Comparison of ENCODE assay signal across 25 cellular contexts in the genomic region with DNA sequence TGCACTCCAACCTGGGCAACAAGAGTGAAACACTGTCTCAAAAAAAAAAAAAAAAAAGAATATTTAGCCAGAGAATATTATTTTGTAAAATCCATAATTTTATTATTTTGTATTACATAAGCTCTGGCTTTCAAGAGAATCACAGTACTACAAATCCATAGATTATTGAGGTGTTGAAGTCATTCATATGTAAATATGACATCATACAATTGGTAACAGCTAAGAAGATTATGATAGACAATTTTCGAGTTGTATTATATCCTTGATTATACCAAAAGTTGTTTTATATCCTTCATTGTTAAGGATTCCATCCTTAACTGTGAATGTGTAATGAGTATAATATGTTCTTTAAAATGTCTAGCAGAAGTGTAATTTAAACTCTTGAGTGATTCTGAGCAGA. TPM values are rescaled to one million over a fixed set of nuclear protein-coding genes. Genes with fewer than 3 reads are reported as not detected.
DNase-seq lines count a peak whose midpoint lies in the region; ATAC-seq, FAIRE-seq and TF ChIP-seq lines count a peak whose summit lies in the region.
"Had no signal": no experiment of that assay in that cellular context is flagged by ENCODE, and none has a peak within 500 bp of the region (broad histone marks: within the 10 kb centered on the region; RNA-seq: fewer than 3 reads in every experiment).

No MANE protein-coding gene starts in this region.

- TF ChIP-seq POLR2A in A549 (IDR thresholded peaks at IDR 0.05; ENCODE audit: low read length) (no peak), K562 (conservative IDR thresholded peaks at IDR 0.05) (no peak)

- peak overlapping the region; percentile 22 for H3K27ac ChIP-seq in cardiac muscle cell
- no peak overlapping the region for H3K27ac ChIP-seq in A549
- H3K27ac ChIP-seq in K562 (ENCODE audit: extremely low read depth, low read depth, low read length) = no peak overlapping the region
- H3K27ac ChIP-seq: 22Rv1; BLaER1 treated with 17β-estradiol and CSF1 and Interleukin-3, amounts not matched to agents 10 nM and 100 nM; GM23248 had no signal

- in situ Hi-C loops in K562 (cut with MboI) = no loop called here

- peaks cover 10% of the 10 kb centered on the region; the same call in 2 of the 3 replicates for H3K79me2 ChIP-seq in K562 (ENCODE audit: control insufficient read depth, insufficient read depth, low read length)

- H3K9me1 ChIP-seq in K562 (ENCODE audit: control insufficient read depth, insufficient read depth, low read length) = no peaks in the 10 kb centered on the region

- no peak for ATAC-seq in left ventricle myocardium superior
- no peak for ATAC-seq in A549
- no peak for ATAC-seq in K562
- ATAC-seq in HG03175 (IDR thresholded peaks at IDR 0.05; ENCODE audit: unreplicated experiment) = no peak
- ATAC-seq in HG02588 (IDR thresholded peaks at IDR 0.05; ENCODE audit: unreplicated experiment) = no peak
- ATAC-seq: GM12878, HCT116 had no signal

- TF ChIP-seq RAD21 in A549 (conservative IDR thresholded peaks at IDR 0.05 in 1 of 2, IDR thresholded peaks at IDR 0.05 in 1 of 2) = no peak
- TF ChIP-seq RAD21 in K562 (CRISPR knock-in tag; conservative IDR thresholded peaks at IDR 0.05 in 1 of 2, IDR thresholded peaks at IDR 0.05 in 1 of 2) = no peak

- POLR2A ChIA-PET in A549 (lab: Yijun Ruan, JAX) (no interaction called here), K562 (lab: Yijun Ruan, JAX) (no interaction called here)

- TF ChIP-seq CTCF in cardiac muscle cell (IDR thresholded peaks at IDR 0.05; ENCODE audit: low read depth, low read length) (no peak), A549 (IDR thresholded peaks at IDR 0.05) (no peak), K562 (IDR thresholded peaks at IDR 0.05 in 2 of 3, conservative IDR thresholded peaks at IDR 0.05 in 1 of 3; ENCODE audit: insufficient read depth in 2 of 3, low read depth in 1 of 3, low read length in 3 of 3) (no peak)

- H3K4me3 ChIP-seq in cardiac muscle cell (no peak overlapping the region), A549 (no peak overlapping the region), K562 (no peak overlapping the region)
- H3K4me3 ChIP-seq: BLaER1 treated with 17β-estradiol and CSF1 and Interleukin-3, amounts not matched to agents 10 nM and 100 nM; GM12878; GM23248 had no signal

- TF ChIP-seq EP300 in A549 (IDR thresholded peaks at IDR 0.05) (no peak), K562 (IDR thresholded peaks at IDR 0.05; ENCODE audit: low read length) (no peak)

- H4K20me1 ChIP-seq in K562 (replicated peaks; ENCODE audit: control insufficient read depth, insufficient read depth, low read length) = no peaks in the 10 kb centered on the region
- H4K20me1 ChIP-seq: BLaER1 treated with 17β-estradiol and CSF1 and Interleukin-3, amounts not matched to agents 10 nM and 100 nM had no signal

- H3K4me2 ChIP-seq in A549 (no peak overlapping the region), K562 (ENCODE audit: insufficient read depth, low read length) (no peak overlapping the region)
- H3K4me2 ChIP-seq: BLaER1 treated with 17β-estradiol and CSF1 and Interleukin-3, amounts not matched to agents 10 nM and 100 nM had no signal

- intact Hi-C loops in left ventricle myocardium superior (cut with micrococcal nuclease) = no loop called here
- intact Hi-C loops in K562 (cut with micrococcal nuclease) = loop anchor here (5.0 to 10.0 kb wide), 3 partner anchors 70 to 218 kb away; partner anchors contain the start of gene GFM1

- no peaks in the 10 kb centered on the region for H3K36me3 ChIP-seq in cardiac muscle cell
- no peaks in the 10 kb centered on the region for H3K36me3 ChIP-seq in K562 (ENCODE audit: control insufficient read depth, insufficient read depth, low read length)
- H3K36me3 ChIP-seq: BE2C; BLaER1 treated with 17β-estradiol and CSF1 and Interleukin-3, amounts not matched to agents 10 nM and 100 nM had no signal

- H3K27me3 ChIP-seq in cardiac muscle cell (no peaks in the 10 kb centered on the region), K562 (ENCODE audit: control insufficient read depth in 2 of 2, insufficient read depth in 2 of 2, low read length in 2 of 2) (no peaks in the 10 kb centered on the region)
- H3K27me3 ChIP-seq: BLaER1 treated with 17β-estradiol and CSF1 and Interleukin-3, amounts not matched to agents 10 nM and 100 nM had no signal

- no TSS peak for BruUV-seq in K562 (replicated peaks; lab: Mats Ljungman, UMichigan)

- no peak overlapping the region for H2AFZ ChIP-seq in K562 (ENCODE audit: low read depth, low read length)
- H2AFZ ChIP-seq: GM23248 had no signal

- peak; percentile 23 for FAIRE-seq in A549 (lab: Jason Lieb, UNC)
- FAIRE-seq in K562 (lab: Jason Lieb, UNC) = peak; percentile 23
- FAIRE-seq: A204.1, D721Med, GM12878, GM19239 had no signal

- no peaks in the 10 kb centered on the region for H3K9me3 ChIP-seq in cardiac muscle cell (ENCODE audit: low read depth)
- H3K9me3 ChIP-seq in A549 = no peaks in the 10 kb centered on the region
- H3K9me3 ChIP-seq in K562 (replicated peaks; ENCODE audit: control insufficient read depth, insufficient read depth, low read depth, low read length) = no peaks in the 10 kb centered on the region
- H3K9me3 ChIP-seq: BE2C had no signal

- H3K9ac ChIP-seq in K562 (ENCODE audit: insufficient read depth in 1 of 2, low read depth in 2 of 2, low read length in 2 of 2) = no peak overlapping the region
- H3K9ac ChIP-seq: BLaER1 treated with 17β-estradiol and CSF1 and Interleukin-3, amounts not matched to agents 10 nM and 100 nM; GM23248 had no signal

- DNase-seq in cardiac muscle cell (ENCODE audit: low read depth in 1 of 2, low spot score in 1 of 2) (no peak), left ventricle myocardium superior (no peak), A549 (ENCODE audit: low read depth in 1 of 2, low spot score in 1 of 2) (no peak), K562 (ENCODE audit: extremely low read depth in 1 of 4, low spot score in 3 of 4) (no peak)
- DNase-seq: ACHN; AML-193; BE2C; CD4-positive, alpha-beta T cell; CD8-positive, alpha-beta memory T cell; DMS 273 treated with DMSO at 0.1 percent for 48 hours; DMS79; EL; GDM1; GM23248; H9; HFFc6 had no signal

- WGBS in A549 (ENCODE audit: missing lambda C conversion rate) = 35% methylated on average over 1 of the region's 1 CpG
- 8% methylated on average over 1 of the region's 1 CpG for WGBS in K562 (ENCODE audit: insufficient coverage, low coverage, missing lambda C conversion rate)

- H3K4me1 ChIP-seq in cardiac muscle cell (ENCODE audit: low read depth) (peaks cover 24% of the 10 kb centered on the region), A549 (0 out of 3 replicates have a peak, but pooled peaks cover 3% of the 10 kb centered on the region), K562 (replicated peaks in 1 of 2; ENCODE audit: control insufficient read depth in 2 of 2, insufficient read depth in 2 of 2, low read length in 2 of 2) (peaks cover 8 to 25% of the 10 kb centered on the region in 2 experiments; a peak in 4 of 5 replicates)
- H3K4me1 ChIP-seq: BE2C had no signal

- CTCF ChIA-PET in A549 (lab: Yijun Ruan, JAX) (interaction anchor here (0.6 to 0.7 kb wide), 2 partner anchors 85 to 217 kb away, joined by 3 read pairs; no protein-coding TSS in a partner anchor), K562 (lab: Yijun Ruan, JAX; ENCODE audit: low intra/inter-chr PET ratio) (no interaction called here)

TF ChIP-seq in A549, 52 proteins besides CTCF, POLR2A, EP300 and RAD21 (continues in another document):
- TF ChIP-seq JUN (IDR thresholded peaks at IDR 0.05) (no peak), JUNB (IDR thresholded peaks at IDR 0.05) (no peak), MYC (IDR thresholded peaks at IDR 0.05; ENCODE audit: borderline replicate concordance, low read length) (no peak), FOSL2 (IDR thresholded peaks at IDR 0.05) (no peak), FOSL2 (CRISPR knock-in tag; IDR thresholded peaks at IDR 0.05) (no peak)

TF ChIP-seq in K562, 482 proteins besides CTCF, POLR2A, EP300 and RAD21:
- TF ChIP-seq ATF3 (IDR thresholded peaks at IDR 0.05) (peak; percentile 38; the same call in 1 of the 2 replicates), ATF3 (CRISPR knock-in tag; conservative IDR thresholded peaks at IDR 0.05) (no peak), NRF1 (conservative IDR thresholded peaks at IDR 0.05 in 1 of 2, IDR thresholded peaks at IDR 0.05 in 1 of 2) (no peak)
TF ChIP-seq in K562: peak in this region for 1.

RNA-seq across cellular contexts. Expression of gene MLF1, which starts 3.7 kb away (rescaled TPM):
- total RNA-seq in cardiac muscle cell = 113 and 121 TPM in 2 replicates
- polyA plus RNA-seq in cardiac muscle cell = 210 and 353 TPM in 2 replicates
- 234 TPM for total RNA-seq in left ventricle myocardium superior
- polyA plus RNA-seq in A549 (2011; rRNA removed) = 12.4 and 18.6 TPM in 2 replicates
- 4.6 and 4.7 TPM in 2 replicates for polyA plus RNA-seq in A549 (2012; cell fraction: cytosol; rRNA removed)
- 1.6 and 2.5 TPM in 2 replicates for polyA plus RNA-seq in A549 (2012; cell fraction: nucleus; rRNA removed)
- 12.6 to 16.9 TPM (median 13.5 TPM) in 3 replicates for polyA plus RNA-seq in A549 (2017; fragmentation: RNase III; extraction: RNeasy Plus Mini Kit Qiagen cat#74134 plus additional on column Dnase treatment)
- polyA minus RNA-seq in A549 (2011; rRNA and poly(A)+ RNA removed) = 6.2 and 7.2 TPM in 2 replicates
- total RNA-seq in K562 (2011; cell fraction: chromatin; rRNA removed; ENCODE audit: low replicate concordance) = 0.79 and 3.3 TPM in 2 replicates
- total RNA-seq in K562 (2011; cell fraction: nucleolus; rRNA removed) = 1.3 and 2.1 TPM in 2 replicates
- total RNA-seq in K562 (2011; cell fraction: nucleoplasm; rRNA removed) = 2.1 and 2.6 TPM in 2 replicates
- 15.2 and 20.4 TPM in 2 replicates for total RNA-seq in K562 (2014; rRNA removed)
- 42.9 and 45.2 TPM in 2 replicates for total RNA-seq in K562 (2014; rRNA removed; fragmentation: Illumina TruSeq; extraction: Trizol)
- 23.4 and 24.6 TPM in 2 replicates for total RNA-seq in K562 (2015; rRNA removed; fragmentation: Illumina TruSeq; extraction: Trizol)
- 27.1 and 32.2 TPM in 2 replicates for total RNA-seq in K562 (2021)
- 22.9 and 26.0 TPM in 2 replicates for polyA plus RNA-seq in K562 (2011; rRNA removed)
- polyA plus RNA-seq in K562 (2011; cell fraction: cytosol; rRNA removed) = 4.1 and 11.1 TPM in 2 replicates
- polyA plus RNA-seq in K562 (2011; cell fraction: nucleus; rRNA removed) = 4.1 and 8.4 TPM in 2 replicates
- polyA plus RNA-seq in K562 (2012) = 22.3 and 23.5 TPM in 2 replicates
- 28.9 and 34.6 TPM in 2 replicates for polyA plus RNA-seq in K562 (2014; fragmentation: Illumina TruSeq; extraction: Trizol)
- polyA plus RNA-seq in K562 (2014; fragmentation: Nextera tagmentation; extraction: Ambion mirVana) = 10 to 100 TPM; 63.5 to 71.0 TPM
- polyA plus RNA-seq in K562 (2014; rRNA removed) = 23.1 and 25.4 TPM in 2 replicates
- polyA minus RNA-seq in K562 (2011; rRNA and poly(A)+ RNA removed) = 10.7 and 15.2 TPM in 2 replicates
- polyA minus RNA-seq in K562 (2011; cell fraction: cytosol; rRNA and poly(A)+ RNA removed) = 7.8 and 8.4 TPM in 2 replicates
- polyA minus RNA-seq in K562 (2011; cell fraction: nucleus; rRNA and poly(A)+ RNA removed) = 0.94 and 2.2 TPM in 2 replicates
